8 cellular contexts compared by ENCODE assay signal in genomic region chrX:46575991-46576392, GRCh38. TPM values are rescaled to one million over a fixed set of nuclear protein-coding genes. Genes with fewer than 3 reads are reported as not detected.
DNase-seq lines count a peak whose midpoint lies in the region; ATAC-seq lines count a peak whose summit lies in the region.

No MANE protein-coding gene starts in this region.

- no peak for ATAC-seq in stimulated activated naive CD8-positive, alpha-beta T cell treated with anti-CD3 and anti-CD28 coated beads, Interleukin-15, Interleukin-2, amounts not matched to agents 100 U/mL and 50 U/mL, for 24 hours
- no peak for ATAC-seq in activated naive CD8-positive, alpha-beta T cell treated with anti-CD3 and anti-CD28 coated beads, Interleukin-2, amount 50 U/mL, for 24 hours
- ATAC-seq in GM21447 (IDR thresholded peaks at IDR 0.05; ENCODE audit: unreplicated experiment) (no peak), GM18511 (IDR thresholded peaks at IDR 0.05; ENCODE audit: unreplicated experiment) (no peak)

- peak overlapping the region; percentile 69 for H3K4me3 Mint-ChIP-seq in stimulated activated naive CD8-positive, alpha-beta T cell treated with anti-CD3 and anti-CD28 coated beads, Interleukin-15, Interleukin-2, amounts not matched to agents 100 ng/mL and 50 ng/mL, for 24 hours
- H3K4me3 Mint-ChIP-seq in activated naive CD8-positive, alpha-beta T cell treated with anti-CD3 and anti-CD28 coated beads, Interleukin-2, amount 50 U/mL, for 24 hours: peak overlapping the region; percentile 73

- DNase-seq in stimulated activated naive CD8-positive, alpha-beta T cell treated with anti-CD3 and anti-CD28 coated beads, Interleukin-15, Interleukin-2, amounts not matched to agents 100 U/mL and 50 U/mL, for 24 hours: no peak
- no peak for DNase-seq in activated naive CD8-positive, alpha-beta T cell treated with anti-CD3 and anti-CD28 coated beads, Interleukin-2, amount 50 U/mL, for 24 hours
- DNase-seq in left kidney (ENCODE audit: low read depth, low spot score) (peak; percentile 27), HT-29 (ENCODE audit: low spot score) (no peak), NCI-H774 (lab: John Stamatoyannopoulos, UW) (no peak)

- H3K36me3 Mint-ChIP-seq in stimulated activated naive CD8-positive, alpha-beta T cell treated with anti-CD3 and anti-CD28 coated beads, Interleukin-15, Interleukin-2, amounts not matched to agents 100 ng/mL and 50 ng/mL, for 24 hours (ENCODE audit: low read depth): no peaks in the 10 kb centered on the region
- peaks cover 2% of the 10 kb centered on the region for H3K36me3 Mint-ChIP-seq in activated naive CD8-positive, alpha-beta T cell treated with anti-CD3 and anti-CD28 coated beads, Interleukin-2, amount 50 U/mL, for 24 hours (ENCODE audit: low read depth)

- H3K4me1 Mint-ChIP-seq in stimulated activated naive CD8-positive, alpha-beta T cell treated with anti-CD3 and anti-CD28 coated beads, Interleukin-15, Interleukin-2, amounts not matched to agents 100 ng/mL and 50 ng/mL, for 24 hours (ENCODE audit: low read depth): peaks cover 43% of the 10 kb centered on the region
- H3K4me1 Mint-ChIP-seq in activated naive CD8-positive, alpha-beta T cell treated with anti-CD3 and anti-CD28 coated beads, Interleukin-2, amount 50 U/mL, for 24 hours: peaks cover 51% of the 10 kb centered on the region

- peaks cover 3% of the 10 kb centered on the region for H3K27me3 Mint-ChIP-seq in stimulated activated naive CD8-positive, alpha-beta T cell treated with anti-CD3 and anti-CD28 coated beads, Interleukin-15, Interleukin-2, amounts not matched to agents 100 ng/mL and 50 ng/mL, for 24 hours
- peaks cover 8% of the 10 kb centered on the region for H3K27me3 Mint-ChIP-seq in activated naive CD8-positive, alpha-beta T cell treated with anti-CD3 and anti-CD28 coated beads, Interleukin-2, amount 50 U/mL, for 24 hours

- H3K27ac Mint-ChIP-seq in stimulated activated naive CD8-positive, alpha-beta T cell treated with anti-CD3 and anti-CD28 coated beads, Interleukin-15, Interleukin-2, amounts not matched to agents 100 ng/mL and 50 ng/mL, for 24 hours: no peak overlapping the region
- no peak overlapping the region for H3K27ac Mint-ChIP-seq in activated naive CD8-positive, alpha-beta T cell treated with anti-CD3 and anti-CD28 coated beads, Interleukin-2, amount 50 U/mL, for 24 hours

- no peaks in the 10 kb centered on the region for H3K9me3 Mint-ChIP-seq in stimulated activated naive CD8-positive, alpha-beta T cell treated with anti-CD3 and anti-CD28 coated beads, Interleukin-15, Interleukin-2, amounts not matched to agents 100 ng/mL and 50 ng/mL, for 24 hours
- H3K9me3 Mint-ChIP-seq in activated naive CD8-positive, alpha-beta T cell treated with anti-CD3 and anti-CD28 coated beads, Interleukin-2, amount 50 U/mL, for 24 hours: no peaks in the 10 kb centered on the region

RNA-seq across cellular contexts. Expression of gene CHST7, which starts 2.4 kb away (rescaled TPM):
- 0.89 and 2.3 TPM in 2 replicates for total RNA-seq in HT-29 (2014; rRNA removed; shearing (Covaris generic))

RNA-seq across cellular contexts. Expression of gene ZNF674, which starts 30.8 kb away (rescaled TPM):
- total RNA-seq in HT-29 (2014; rRNA removed; shearing (Covaris generic)): 2.6 and 4.0 TPM in 2 replicates
